12 cellular contexts compared by ENCODE assay signal in the genomic region with DNA sequence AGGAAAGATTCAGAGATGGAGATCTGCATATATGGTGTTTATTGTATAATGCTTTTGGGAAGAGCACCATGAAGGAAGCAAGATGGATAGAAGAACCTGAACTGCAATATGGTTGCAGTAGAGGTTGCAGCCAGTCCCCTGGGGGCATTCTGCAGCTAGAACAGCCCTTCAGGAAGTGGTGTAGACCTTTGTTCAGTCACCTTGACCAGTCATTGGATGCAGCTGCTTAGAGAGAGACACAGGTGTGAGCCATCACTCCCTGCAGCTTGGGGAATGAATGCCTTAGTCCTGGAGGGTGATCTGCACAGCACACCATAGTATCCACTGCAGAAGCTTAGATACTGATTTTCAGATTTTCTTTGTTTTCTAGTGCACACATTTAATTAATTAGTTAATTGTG. TPM values are rescaled to one million over a fixed set of nuclear protein-coding genes. Genes with fewer than 3 reads are reported as not detected.
DNase-seq lines count a peak whose midpoint lies in the region; ATAC-seq, FAIRE-seq and TF ChIP-seq lines count a peak whose summit lies in the region.
"Had no signal": no experiment of that assay in that cellular context is flagged by ENCODE, and none has a peak within 500 bp of the region (broad histone marks: within the 10 kb centered on the region; RNA-seq: fewer than 3 reads in every experiment).

No MANE protein-coding gene starts in this region.

- POLR2A ChIA-PET in HepG2 (lab: Yijun Ruan, JAX), result no interaction called here

- H3K4me1 ChIP-seq in HepG2 (ENCODE audit: insufficient read depth, low read length), result no peaks in the 10 kb centered on the region
- H3K4me1 ChIP-seq: uterus had no signal

- ATAC-seq in GM18519 (IDR thresholded peaks at IDR 0.05; ENCODE audit: low FRiP score, unreplicated experiment) (peak; percentile 64), GM21447 (IDR thresholded peaks at IDR 0.05; ENCODE audit: unreplicated experiment) (peak; percentile 61), HG03354 (IDR thresholded peaks at IDR 0.05; ENCODE audit: poor library complexity, severe bottlenecking, unreplicated experiment) (peak; percentile 88), HepG2 (no peak)
- ATAC-seq: gastrocnemius medialis; naive thymus-derived CD4-positive, alpha-beta T cell had no signal

- no peaks in the 10 kb centered on the region for H4K20me1 ChIP-seq in HepG2 (ENCODE audit: insufficient read depth, low read length)

- H3K4me3 ChIP-seq in epithelial cell of esophagus (ENCODE audit: low read length) (no peak overlapping the region), HepG2 (replicated peaks in 1 of 3; ENCODE audit: insufficient read depth in 1 of 3, low read depth in 2 of 3, low read length in 3 of 3) (no peak overlapping the region)
- H3K4me3 ChIP-seq: gastrocnemius medialis, uterus had no signal

- TF ChIP-seq CTCF in epithelial cell of esophagus (IDR thresholded peaks at IDR 0.05; ENCODE audit: insufficient read depth, low read depth, low read length, missing control alignments) (no peak), HepG2 (CRISPR knock-in tag; IDR thresholded peaks at IDR 0.05) (no peak)

- no peaks in the 10 kb centered on the region for H3K27me3 ChIP-seq in HepG2 (ENCODE audit: control insufficient read depth in 1 of 2, insufficient read depth in 2 of 2, low read length in 2 of 2)
- H3K27me3 ChIP-seq: gastrocnemius medialis, uterus had no signal

- TF ChIP-seq EP300 in HepG2 (IDR thresholded peaks at IDR 0.05; ENCODE audit: low read depth in 2 of 2, low read length in 2 of 2) (no peak), HepG2 (CRISPR knock-in tag; IDR thresholded peaks at IDR 0.05; ENCODE audit: borderline replicate concordance) (no peak)

- no peaks in the 10 kb centered on the region for H3K9me3 ChIP-seq in HepG2 (ENCODE audit: low read length)
- H3K9me3 ChIP-seq: gastrocnemius medialis, uterus had no signal

- H3K4me2 ChIP-seq in HepG2 (ENCODE audit: low read depth, low read length), result no peak overlapping the region

- H3K9ac ChIP-seq in HepG2 (ENCODE audit: insufficient read depth, low read depth, low read length), result no peak overlapping the region

- H3K79me2 ChIP-seq in HepG2 (ENCODE audit: insufficient read depth, low read length), result peaks cover 3% of the 10 kb centered on the region

- no peak for TF ChIP-seq RAD21 in HepG2 (CRISPR knock-in tag; IDR thresholded peaks at IDR 0.05)

- no peaks in the 10 kb centered on the region for H3K36me3 ChIP-seq in HepG2 (replicated peaks in 1 of 2; ENCODE audit: control insufficient read depth in 1 of 2, insufficient read depth in 2 of 2, low read length in 2 of 2)
- H3K36me3 ChIP-seq: gastrocnemius medialis, uterus had no signal

- no TSS peak for BruUV-seq in HepG2 (replicated peaks; lab: Mats Ljungman, UMichigan)

- intact Hi-C loops in HepG2 (cut with micrococcal nuclease; ENCODE audit: unreplicated experiment), result no loop called here

- TF ChIP-seq POLR2A in HepG2 (IDR thresholded peaks at IDR 0.05; ENCODE audit: insufficient read depth in 1 of 2, low read depth in 2 of 2, low read length in 2 of 2), result no peak

- no peak overlapping the region for H3K27ac ChIP-seq in HepG2 (ENCODE audit: extremely low read length, insufficient read depth, low read length)
- H3K27ac ChIP-seq: gastrocnemius medialis, uterus had no signal

- in situ Hi-C loops in HepG2 (cut with HindIII; ENCODE audit: extremely low pct_ligation_motif_present, low pct_unique_long_range_greater_than_20kb), result no loop called here

- FAIRE-seq in HepG2 (lab: Jason Lieb, UNC), result no peak

- CTCF ChIA-PET in HepG2 (lab: Yijun Ruan, JAX; ENCODE audit: low intra/inter-chr PET ratio, low total read pairs), result no interaction called here

- DNase-seq in epithelial cell of esophagus (ENCODE audit: low read depth), result peak; percentile 22
- no peak for DNase-seq in NCI-H2107 treated with DMSO at 0.1 percent for 48 hours (lab: John Stamatoyannopoulos, UW; ENCODE audit: unreplicated experiment)
- no peak for DNase-seq in HepG2 (ENCODE audit: low spot score)
- DNase-seq in activated CD4-positive, alpha-beta T cell treated with anti-CD3 and anti-CD28 coated beads for 4 hours, result no peak
- DNase-seq in CD1c-positive myeloid dendritic cell (ENCODE audit: extremely low spot score), result no peak
- DNase-seq: gastrocnemius medialis; naive thymus-derived CD4-positive, alpha-beta T cell; NCI-H526 treated with DMSO at 0.1 percent for 48 hours; uterus had no signal

- H2AFZ ChIP-seq in HepG2 (ENCODE audit: low read length), result no peak overlapping the region

TF ChIP-seq in HepG2, 621 proteins besides CTCF, POLR2A, EP300 and RAD21:
- TF ChIP-seq FOXA3 (CRISPR knock-in tag; IDR thresholded peaks at IDR 0.05), result no peak
- no peak for TF ChIP-seq ZNF326 (CRISPR knock-in tag; IDR thresholded peaks at IDR 0.05; ENCODE audit: borderline replicate concordance)
- no peak for TF ChIP-seq AGO1 (IDR thresholded peaks at IDR 0.05; ENCODE audit: low read depth, low read length, poor library complexity, severe bottlenecking)
- no peak for TF ChIP-seq HNRNPL (IDR thresholded peaks at IDR 0.05; ENCODE audit: low read depth, low read length)
- TF ChIP-seq TBL1XR1 (IDR thresholded peaks at IDR 0.05; ENCODE audit: borderline replicate concordance, low read length, partially characterized antibody), result no peak
- TF ChIP-seq SUZ12 (IDR thresholded peaks at IDR 0.05; ENCODE audit: low read depth, low read length), result no peak
- TF ChIP-seq ZSCAN30 (CRISPR knock-in tag; IDR thresholded peaks at IDR 0.05), result no peak
- no peak for TF ChIP-seq ATM (IDR thresholded peaks at IDR 0.05; ENCODE audit: borderline replicate concordance)
- TF ChIP-seq MBD4 (IDR thresholded peaks at IDR 0.05; ENCODE audit: borderline replicate concordance, low read length), result no peak
- TF ChIP-seq ZNF451 (CRISPR knock-in tag; IDR thresholded peaks at IDR 0.05), result no peak
TF ChIP-seq in HepG2: peak in this region for 0.

RNA-seq across cellular contexts. Expression of gene NEK7, which starts 42.3 kb away (rescaled TPM):
- 19.2 and 25.5 TPM in 2 replicates for total RNA-seq in HepG2 (2016; rRNA removed; fragmentation: Illumina TruSeq; extraction: Trizol)
- total RNA-seq in HepG2 (2016; cell fraction: cytosol; rRNA removed; fragmentation: Illumina TruSeq; extraction: Trizol; ENCODE audit: low read depth), result 11.2 and 13.0 TPM in 2 replicates
- 18.2 and 27.3 TPM in 2 replicates for total RNA-seq in HepG2 (2016; cell fraction: insoluble cytoplasmic fraction; rRNA removed; fragmentation: Illumina TruSeq; extraction: Trizol)
- 19.4 and 21.0 TPM in 2 replicates for total RNA-seq in HepG2 (2016; cell fraction: membrane; rRNA removed; fragmentation: Illumina TruSeq; extraction: Trizol)
- 13.3 and 16.2 TPM in 2 replicates for total RNA-seq in HepG2 (2016; cell fraction: nucleus; rRNA removed; fragmentation: Illumina TruSeq; extraction: Trizol)
- polyA plus RNA-seq in HepG2 (2011; rRNA removed), result 13.7 and 18.1 TPM in 2 replicates
- polyA plus RNA-seq in HepG2 (2011; cell fraction: cytosol; rRNA removed), result 8.3 and 12.7 TPM in 2 replicates
- polyA plus RNA-seq in HepG2 (2011; cell fraction: nucleus; rRNA removed), result 8.7 and 9.7 TPM in 2 replicates
- 8.9 and 11.2 TPM in 2 replicates for polyA plus RNA-seq in HepG2 (2012)
- 1.4 TPM in 2 replicates for polyA plus RNA-seq in HepG2 (2016; cell fraction: cytosol; fragmentation: Illumina TruSeq; extraction: Trizol; ENCODE audit: low read depth)
- 15.9 and 16.7 TPM in 2 replicates for polyA plus RNA-seq in HepG2 (2016; cell fraction: insoluble cytoplasmic fraction; fragmentation: Illumina TruSeq; extraction: Trizol; ENCODE audit: low read depth)
- polyA plus RNA-seq in HepG2 (2016; cell fraction: membrane; fragmentation: Illumina TruSeq; extraction: Trizol; ENCODE audit: low read depth), result 6.0 and 6.2 TPM in 2 replicates
- 12.0 and 12.2 TPM in 2 replicates for polyA plus RNA-seq in HepG2 (2016; cell fraction: nucleus; fragmentation: Illumina TruSeq; extraction: Trizol; ENCODE audit: insufficient read depth, low read depth)
- 7.4 and 49.1 TPM in 2 replicates for polyA minus RNA-seq in HepG2 (2011; rRNA and poly(A)+ RNA removed; ENCODE audit: low replicate concordance)
- 13.1 and 26.9 TPM in 2 replicates for polyA minus RNA-seq in HepG2 (2011; cell fraction: cytosol; rRNA and poly(A)+ RNA removed)
- polyA minus RNA-seq in HepG2 (2011; cell fraction: nucleus; rRNA and poly(A)+ RNA removed), result 28.5 and 38.8 TPM in 2 replicates
